In genomic region chr1:109617291-109617801, GRCh38 we compare ENCODE assay signal across 8 cellular contexts. TPM values are rescaled to one million over a fixed set of nuclear protein-coding genes. Genes with fewer than 3 reads are reported as not detected.
A peak's percentile ranks its signal among the peaks of the same experiment; 100 is the strongest.
DNase-seq lines count a peak whose midpoint lies in the region; ATAC-seq and TF ChIP-seq lines count a peak whose summit lies in the region.

No MANE protein-coding gene starts in this region.

- H3K36me3 ChIP-seq in neutrophil, result no peaks in the 10 kb centered on the region

- peaks cover 65 to 77% of the 10 kb centered on the region in 2 experiments for H3K4me1 ChIP-seq in neutrophil (ENCODE audit: control insufficient read depth in 1 of 2, insufficient read depth in 1 of 2, low read depth in 1 of 2, low read length in 1 of 2)

- no peak for ATAC-seq in GM19324 (IDR thresholded peaks at IDR 0.05; ENCODE audit: low FRiP score, unreplicated experiment)

- H3K4me3 ChIP-seq in NB4 (ENCODE audit: low read depth, low read length) (no peak overlapping the region), neutrophil (ENCODE audit: low read depth in 1 of 2, low read length in 1 of 2) (peak overlapping the region; percentile 39 to 46)

- H3K27ac ChIP-seq in neutrophil, result peak overlapping the region; percentile 97

- DNase-seq in DMS53 (lab: John Stamatoyannopoulos, UW), result peak; percentile 54
- DNase-seq in NB4 (ENCODE audit: low read depth), result peak; percentile 80
- peak; percentile 81 to 94 for DNase-seq in dermis microvascular lymphatic vessel endothelial cell (ENCODE audit: low read depth in 2 of 2)
- no peak for DNase-seq in activated CD4-positive, CD25-positive, alpha-beta regulatory T cell treated with anti-CD3 and anti-CD28 coated beads, Interleukin-2, amount 50 U/mL, for 72 hours
- no peak for DNase-seq in NCI-H1436 treated with DMSO at 0.1 percent for 48 hours (lab: John Stamatoyannopoulos, UW)
- DNase-seq in NCI-H345 treated with DMSO at 0.1 percent for 48 hours (lab: John Stamatoyannopoulos, UW; ENCODE audit: unreplicated experiment), result no peak

- no peaks in the 10 kb centered on the region for H3K27me3 ChIP-seq in neutrophil

- TF ChIP-seq POLR2A in NB4 (IDR thresholded peaks at IDR 0.05; ENCODE audit: extremely low read depth, insufficient read length), result no peak

- TF ChIP-seq CTCF in NB4 (IDR thresholded peaks at IDR 0.05; ENCODE audit: low read depth, low read length) (no peak), neutrophil (IDR thresholded peaks at IDR 0.05) (no peak)

- no peaks in the 10 kb centered on the region for H3K9me3 ChIP-seq in neutrophil

RNA-seq across cellular contexts. Expression of gene GNAT2, which starts 2.1 kb away (rescaled TPM):
- 0.13 TPM in 1 of 2 replicates, not detected in the other for total RNA-seq in dermis microvascular lymphatic vessel endothelial cell

RNA-seq across cellular contexts. Expression of gene AMPD2, which starts 2.3 kb away (rescaled TPM):
- total RNA-seq in dermis microvascular lymphatic vessel endothelial cell, result 24.3 and 37.2 TPM in 2 replicates

RNA-seq across cellular contexts. Expression of gene GSTM4, which starts 38.6 kb away (rescaled TPM):
- total RNA-seq in dermis microvascular lymphatic vessel endothelial cell, result 1.2 and 1.3 TPM in 2 replicates

RNA-seq across cellular contexts. Expression of gene GSTM2, which starts 50.5 kb away (rescaled TPM):
- total RNA-seq in dermis microvascular lymphatic vessel endothelial cell, result 1.3 and 3.0 TPM in 2 replicates

Comparison
In these comparisons a context has a peak if more than half of its experiments do, and no peak if none do; other contexts are left out.
1. DNase-seq: peak in DMS53 (single experiment), NB4 (single experiment) and dermis microvascular lymphatic vessel endothelial cell (2 of 2); none in activated CD4-positive, CD25-positive, alpha-beta regulatory T cell treated with anti-CD3 and anti-CD28 coated beads, Interleukin-2, amount 50 U/mL, for 72 hours (single experiment), NCI-H1436 treated with DMSO at 0.1 percent for 48 hours (single experiment) and NCI-H345 treated with DMSO at 0.1 percent for 48 hours (single experiment).